Comparison of ENCODE assay signal across 8 cellular contexts in genomic region chr11:78586452-78587046, GRCh38. TPM values are rescaled to one million over a fixed set of nuclear protein-coding genes. Genes with fewer than 3 reads are reported as not detected.
DNase-seq lines count a peak whose midpoint lies in the region; ATAC-seq and TF ChIP-seq lines count a peak whose summit lies in the region.

No MANE protein-coding gene starts in this region.

- no peak overlapping the region for H3K4me2 ChIP-seq in GM23248 (ENCODE audit: unreplicated experiment)

- no peaks in the 10 kb centered on the region for H3F3A ChIP-seq in GM23248 (ENCODE audit: insufficient read depth)

- no peak overlapping the region for H3K9ac ChIP-seq in GM23248

- ATAC-seq in RWPE2 (ENCODE audit: low read depth) (no peak), HG02798 (IDR thresholded peaks at IDR 0.05; ENCODE audit: poor library complexity, unreplicated experiment) (no peak), GM18517 (IDR thresholded peaks at IDR 0.05; ENCODE audit: unreplicated experiment) (no peak)

- H3K27ac ChIP-seq in GM23248 (no peak overlapping the region), RWPE2 (ENCODE audit: poor library complexity, severe bottlenecking) (no peak overlapping the region)

- H3K27me3 ChIP-seq in GM23248 (replicated peaks; ENCODE audit: insufficient read depth) (peaks cover 10% of the 10 kb centered on the region; the same call in 1 of the 2 replicates), RWPE2 (ENCODE audit: insufficient read depth, poor library complexity, severe bottlenecking) (no peaks in the 10 kb centered on the region)

- H3K4me1 ChIP-seq in GM23248 (ENCODE audit: insufficient read depth) (no peaks in the 10 kb centered on the region), RWPE2 (ENCODE audit: insufficient read depth, poor library complexity, severe bottlenecking) (no peaks in the 10 kb centered on the region)

- H3K79me2 ChIP-seq in GM23248 (ENCODE audit: insufficient read depth), result no peaks in the 10 kb centered on the region

- H3K9me3 ChIP-seq in GM23248 (ENCODE audit: low read depth), result no peaks in the 10 kb centered on the region
- peaks cover 12% of the 10 kb centered on the region for H3K9me3 ChIP-seq in RWPE2 (ENCODE audit: severe bottlenecking)

- 50 to 55% methylated on average over 1 of the region's 1 CpG for WGBS in GM23248 (ENCODE audit: low coverage in 1 of 2, low lambda C conversion rate in 2 of 2, missing lambda C conversion rate in 2 of 2), 2 experiments

- DNase-seq in AG10803 (ENCODE audit: low read depth) (no peak), GM23248 (peak; percentile 30), RWPE2 (ENCODE audit: low spot score) (no peak), iPS-NIHi11 (ENCODE audit: low spot score) (peak; percentile 37), SK-N-DZ (ENCODE audit: low spot score) (no peak)
- no peak for DNase-seq in stimulated activated CD4-positive, alpha-beta T cell treated with anti-CD3 and anti-CD28 coated beads, Interleukin-2, amount 100 ng/mL, for 48 hours

- TF ChIP-seq CTCF in AG10803 (conservative IDR thresholded peaks at IDR 0.05; ENCODE audit: low read length), result peak; percentile 48
- peak; percentile 59 for TF ChIP-seq CTCF in RWPE2 (IDR thresholded peaks at IDR 0.05; ENCODE audit: poor library complexity, severe bottlenecking)

- H3K36me3 ChIP-seq in GM23248 (ENCODE audit: low read depth), result no peaks in the 10 kb centered on the region
- H3K36me3 ChIP-seq in RWPE2 (ENCODE audit: low read depth), result no peaks in the 10 kb centered on the region

- no peaks in the 10 kb centered on the region for H4K20me1 ChIP-seq in GM23248 (ENCODE audit: insufficient read depth)

- no peaks in the 10 kb centered on the region for H3K9me2 ChIP-seq in GM23248 (ENCODE audit: insufficient read depth)

- no peak overlapping the region for H3K4me3 ChIP-seq in AG10803 (ENCODE audit: low read length)
- H3K4me3 ChIP-seq in GM23248, result no peak overlapping the region
- H3K4me3 ChIP-seq in RWPE2 (ENCODE audit: severe bottlenecking), result no peak overlapping the region

- in situ Hi-C loops in GM23248 (cut with MboI), result no loop called here

- H2AFZ ChIP-seq in GM23248, result no peak overlapping the region

RNA-seq across cellular contexts. Expression of gene NARS2, which starts 11.9 kb away (rescaled TPM):
- total RNA-seq in GM23248 (2014; rRNA removed; shearing (Covaris generic)), result 13.0 and 15.3 TPM in 2 replicates
- 10.9 TPM in 2 replicates for polyA plus RNA-seq in GM23248 (2016; fragmentation: Nextera tagmentation; extraction: Ambion mirVana)
- polyA plus RNA-seq in SK-N-DZ (2014; cell fraction: cytosol; rRNA removed), result 92.7 and 111 TPM in 2 replicates
- 60.8 and 70.7 TPM in 2 replicates for polyA plus RNA-seq in SK-N-DZ (2014; cell fraction: nucleus; rRNA removed)

Comparison
In these comparisons a context has a peak if more than half of its experiments do, and no peak if none do; other contexts are left out.
1. DNase-seq: peak in GM23248 (single experiment) and iPS-NIHi11 (single experiment); none in AG10803 (single experiment), RWPE2 (single experiment), SK-N-DZ (single experiment) and stimulated activated CD4-positive, alpha-beta T cell treated with anti-CD3 and anti-CD28 coated beads, Interleukin-2, amount 100 ng/mL, for 48 hours (0 of 2).